ENCODE assay signal across 8 cellular contexts in the genomic region with DNA sequence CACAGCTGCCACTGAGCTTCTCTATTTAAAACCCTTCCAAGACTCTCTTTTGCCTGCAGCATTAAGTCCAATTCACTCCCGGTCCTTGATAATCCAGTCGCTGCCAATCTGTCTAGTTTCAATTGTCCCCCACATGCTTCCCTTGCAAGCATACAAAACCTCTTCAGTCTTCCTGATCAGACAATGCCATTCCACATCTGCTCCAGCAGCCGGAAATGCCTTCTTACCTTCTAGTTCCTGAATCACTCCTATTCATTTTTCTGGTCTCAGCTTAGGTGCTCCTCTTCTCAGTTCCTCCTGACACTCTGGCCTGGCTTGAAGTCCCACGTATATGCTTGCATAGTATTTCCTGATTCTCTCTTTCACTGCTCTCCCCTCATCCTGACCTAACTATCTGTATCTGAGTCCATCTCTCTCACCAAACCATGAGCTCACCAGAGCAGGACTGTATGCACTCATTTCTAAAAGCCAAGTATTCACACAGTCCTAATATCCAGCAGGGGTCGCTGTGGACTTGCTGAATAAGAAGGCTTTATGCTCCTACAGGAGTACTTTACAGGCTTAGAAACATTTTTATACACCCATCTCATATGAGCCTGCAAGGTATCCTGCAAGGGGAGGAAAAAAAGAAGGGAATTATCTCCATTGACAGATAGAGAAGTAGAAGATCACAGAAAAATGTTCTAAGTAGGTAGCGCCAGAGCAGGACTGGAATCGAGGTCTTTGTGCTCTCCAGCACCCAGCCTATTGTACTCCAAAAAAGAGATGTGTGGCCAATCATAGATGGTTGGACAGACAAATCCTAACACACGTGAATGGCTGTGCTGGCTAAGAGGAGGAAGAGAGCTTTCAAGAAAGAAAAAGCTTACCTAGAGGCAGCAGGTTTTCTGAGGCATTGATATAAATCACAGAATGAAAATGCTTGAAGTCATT. TPM values are rescaled to one million over a fixed set of nuclear protein-coding genes. Genes with fewer than 3 reads are reported as not detected.
DNase-seq lines count a peak whose midpoint lies in the region; ATAC-seq, FAIRE-seq and TF ChIP-seq lines count a peak whose summit lies in the region.

No MANE protein-coding gene starts in this region.

- peaks cover 39% of the 10 kb centered on the region for H3K36me3 ChIP-seq in CD4-positive, CD25-positive, alpha-beta regulatory T cell (ENCODE audit: control insufficient read depth, insufficient read depth, low read length)
- H3K36me3 ChIP-seq in pancreas = peaks cover 0 to 25% (median 0%) of the 10 kb centered on the region in 3 donors

- TF ChIP-seq CTCF in pancreas (IDR thresholded peaks at IDR 0.05) = peak; percentile 71 to 83 (median 78)

- FAIRE-seq in pancreas (lab: Jason Lieb, UNC) = no peak

- no peaks in the 10 kb centered on the region for H3K4me1 ChIP-seq in CD4-positive, CD25-positive, alpha-beta regulatory T cell (ENCODE audit: control insufficient read depth, insufficient read depth, low read length, poor library complexity, severe bottlenecking)
- no peaks in the 10 kb centered on the region for H3K4me1 ChIP-seq in pancreas

- DNase-seq in CD4-positive, CD25-positive, alpha-beta regulatory T cell = peak; percentile 48 to 90 (median 70)
- DNase-seq in MV-4-11 (lab: John Stamatoyannopoulos, UW) (peak; percentile 79), SHP77 treated with DMSO at 0.1 percent for 48 hours (lab: John Stamatoyannopoulos, UW) (peak; percentile 62), germinal center (ENCODE audit: low spot score) (peak; percentile 57), pancreas (peak in 4 of 6 donors; percentile 33 to 69 (median 50)), ureter (ENCODE audit: low spot score) (peak; percentile 77)
- DNase-seq in activated gamma-delta T cell treated with anti-CD3 and anti-CD28 coated beads, Interleukin-2, amount 50 U/mL, for 16 hours (ENCODE audit: low read depth) = peak; percentile 45

- H3K27ac ChIP-seq in CD4-positive, CD25-positive, alpha-beta regulatory T cell (ENCODE audit: insufficient read depth, low read length, poor library complexity, severe bottlenecking) = no peak overlapping the region
- H3K27ac ChIP-seq in pancreas = no peak overlapping the region

- H3K27ac Mint-ChIP-seq in CD4-positive, CD25-positive, alpha-beta regulatory T cell = no peak overlapping the region

- H3K4me3 ChIP-seq in CD4-positive, CD25-positive, alpha-beta regulatory T cell (ENCODE audit: low read depth, low read length) = no peak overlapping the region
- H3K4me3 ChIP-seq in pancreas = no peak overlapping the region

- H3K27me3 ChIP-seq in CD4-positive, CD25-positive, alpha-beta regulatory T cell (ENCODE audit: control insufficient read depth, insufficient read depth, low read length) = no peaks in the 10 kb centered on the region
- no peaks in the 10 kb centered on the region for H3K27me3 ChIP-seq in pancreas

- 57 to 64% methylated on average over 8 of the region's 8 CpGs for WGBS in pancreas, 2 donors

- H3K9me3 ChIP-seq in CD4-positive, CD25-positive, alpha-beta regulatory T cell (ENCODE audit: control insufficient read depth in 2 of 2, low read length in 2 of 2) = no peaks in the 10 kb centered on the region
- H3K9me3 ChIP-seq in pancreas = no peaks in the 10 kb centered on the region

- intact Hi-C loops in pancreas (cut with DNase I) = loop anchor here in 2 of 3 donors (5.0 to 10.0 kb wide), 2 partner anchors 103 to 315 kb away; partner anchors contain the start of gene TPBGL (in 1 of the 2)

- no peak overlapping the region for H3K4me3 Mint-ChIP-seq in CD4-positive, CD25-positive, alpha-beta regulatory T cell

- H3K36me3 Mint-ChIP-seq in CD4-positive, CD25-positive, alpha-beta regulatory T cell = peaks cover 16% of the 10 kb centered on the region

- peak; percentile 82 to 83 for ATAC-seq in CD4-positive, CD25-positive, alpha-beta regulatory T cell (ENCODE audit: low read depth in 2 of 2)
- peak; percentile 68 for ATAC-seq in GM21367 (IDR thresholded peaks at IDR 0.05; ENCODE audit: unreplicated experiment)
- peak; percentile 87 to 95 (median 92) for ATAC-seq in pancreas

- H3K9me3 Mint-ChIP-seq in CD4-positive, CD25-positive, alpha-beta regulatory T cell = no peaks in the 10 kb centered on the region

- peaks cover 0 to 3% (median under 1%) of the 10 kb centered on the region in 4 donors for H3K4me1 Mint-ChIP-seq in CD4-positive, CD25-positive, alpha-beta regulatory T cell

- H3K27me3 Mint-ChIP-seq in CD4-positive, CD25-positive, alpha-beta regulatory T cell = no peaks in the 10 kb centered on the region

RNA-seq across cellular contexts. Expression of gene XRRA1, which starts 19.2 kb away (rescaled TPM):
- 33.4 TPM for total RNA-seq in CD4-positive, CD25-positive, alpha-beta regulatory T cell
- 10 to 100 TPM in 1 of 4 donors, 1 to 10 TPM in 3; 5.4 to 11.3 (median 7.4) TPM for polyA plus RNA-seq in CD4-positive, CD25-positive, alpha-beta regulatory T cell
- total RNA-seq in pancreas (10 to 100 TPM in 3 of 6 donors, 1 to 10 TPM in 3; 7.5 to 22.5 (median 9.9) TPM), ureter (14.1 TPM)
- 1 to 10 TPM; 2.4 to 6.1 TPM for polyA plus RNA-seq in pancreas

RNA-seq across cellular contexts. Expression of gene SPCS2, which starts 19.4 kb away (rescaled TPM):
- total RNA-seq in CD4-positive, CD25-positive, alpha-beta regulatory T cell = 73.2 TPM
- polyA plus RNA-seq in CD4-positive, CD25-positive, alpha-beta regulatory T cell = 100 to 1,000 TPM; 166 to 266 (median 195) TPM
- total RNA-seq in pancreas (100 to 1,000 TPM in 3 of 6 donors, 10 to 100 TPM in 3; 81.0 to 125 (median 103) TPM), ureter (151 TPM)
- polyA plus RNA-seq in pancreas = 100 to 1,000 TPM in 1 of 2 donors, 10 to 100 TPM in 1; 75.0 to 132 TPM

RNA-seq across cellular contexts. Expression of gene NEU3, which starts 59.0 kb away (rescaled TPM):
- total RNA-seq in CD4-positive, CD25-positive, alpha-beta regulatory T cell = 10.8 TPM
- 1 to 10 TPM; 1.4 to 2.2 (median 1.9) TPM for polyA plus RNA-seq in CD4-positive, CD25-positive, alpha-beta regulatory T cell
- total RNA-seq in pancreas (1 to 10 TPM; 3.1 to 7.2 (median 4.0) TPM), ureter (10.9 TPM)
- 1 to 10 TPM; 3.8 to 6.2 TPM for polyA plus RNA-seq in pancreas
